ENCODE assay signal across 17 cellular contexts in genomic region chr22:48889209-48889830, GRCh38.
DNase-seq lines count a peak whose midpoint lies in the region; ATAC-seq, FAIRE-seq and TF ChIP-seq lines count a peak whose summit lies in the region.
"Had no signal": no experiment of that assay in that cellular context is flagged by ENCODE, and none has a peak within 500 bp of the region (broad histone marks: within the 10 kb centered on the region; RNA-seq: fewer than 3 reads in every experiment).

No MANE protein-coding gene starts in this region.

- H4K20me1 ChIP-seq in HepG2 (ENCODE audit: insufficient read depth, low read length) = no peaks in the 10 kb centered on the region

- H3K36me3 Mint-ChIP-seq in type B pancreatic cell = no peaks in the 10 kb centered on the region
- H3K36me3 Mint-ChIP-seq: CD4-positive, CD25-positive, alpha-beta regulatory T cell had no signal

- H3K9me3 Mint-ChIP-seq in type B pancreatic cell = no peaks in the 10 kb centered on the region

- H3K27ac Mint-ChIP-seq in type B pancreatic cell = no peak overlapping the region
- H3K27ac Mint-ChIP-seq: CD4-positive, CD25-positive, alpha-beta regulatory T cell had no signal

- TF ChIP-seq EP300 in HepG2 (IDR thresholded peaks at IDR 0.05; ENCODE audit: low read depth in 2 of 2, low read length in 2 of 2) (no peak), HepG2 (CRISPR knock-in tag; IDR thresholded peaks at IDR 0.05; ENCODE audit: borderline replicate concordance) (no peak)

- no peak for FAIRE-seq in HepG2 (lab: Jason Lieb, UNC)
- FAIRE-seq: GM12878 had no signal

- CTCF ChIA-PET in HepG2 (lab: Yijun Ruan, JAX; ENCODE audit: low intra/inter-chr PET ratio, low total read pairs) = no interaction called here

- TF ChIP-seq CTCF in heart right ventricle (IDR thresholded peaks at IDR 0.05) (no peak), HepG2 (CRISPR knock-in tag; IDR thresholded peaks at IDR 0.05) (no peak), type B pancreatic cell (conservative IDR thresholded peaks at IDR 0.05) (no peak), mucosa of descending colon (IDR thresholded peaks at IDR 0.05) (no peak)

- POLR2A ChIA-PET in HepG2 (lab: Yijun Ruan, JAX) = no interaction called here

- no peak overlapping the region for H3K4me3 Mint-ChIP-seq in type B pancreatic cell
- H3K4me3 Mint-ChIP-seq: CD4-positive, CD25-positive, alpha-beta regulatory T cell had no signal

- no peak overlapping the region for H3K4me3 ChIP-seq in heart right ventricle
- H3K4me3 ChIP-seq in HepG2 (replicated peaks in 1 of 3; ENCODE audit: insufficient read depth in 1 of 3, low read depth in 2 of 3, low read length in 3 of 3) = no peak overlapping the region
- no peak overlapping the region for H3K4me3 ChIP-seq in mucosa of descending colon
- H3K4me3 ChIP-seq: GM12878 had no signal

- H2AFZ ChIP-seq in HepG2 (ENCODE audit: low read length) = no peak overlapping the region

- no peak for TF ChIP-seq POLR2A in HepG2 (IDR thresholded peaks at IDR 0.05; ENCODE audit: insufficient read depth in 1 of 2, low read depth in 2 of 2, low read length in 2 of 2)

- H3K4me1 ChIP-seq in heart right ventricle (no peaks in the 10 kb centered on the region), HepG2 (ENCODE audit: insufficient read depth, low read length) (no peaks in the 10 kb centered on the region), mucosa of descending colon (ENCODE audit: low read depth) (no peaks in the 10 kb centered on the region)

- no peak overlapping the region for H3K9ac ChIP-seq in HepG2 (ENCODE audit: insufficient read depth, low read depth, low read length)

- no peaks in the 10 kb centered on the region for H3K79me2 ChIP-seq in HepG2 (ENCODE audit: insufficient read depth, low read length)

- no TSS peak for BruUV-seq in HepG2 (replicated peaks; lab: Mats Ljungman, UMichigan)

- 84 to 89% methylated on average over 14 of the region's 14 CpGs for WGBS in heart right ventricle, 2 donors
- WGBS in HepG2 (ENCODE audit: low lambda C conversion rate) = 58% methylated on average over 14 of the region's 14 CpGs

- no peak for TF ChIP-seq RAD21 in HepG2 (CRISPR knock-in tag; IDR thresholded peaks at IDR 0.05)

- H3K27me3 ChIP-seq in heart right ventricle (peaks cover 0 to 58% (median 10%) of the 10 kb centered on the region in 7 donors), HepG2 (ENCODE audit: control insufficient read depth in 1 of 2, insufficient read depth in 2 of 2, low read length in 2 of 2) (peaks cover 3 to 38% of the 10 kb centered on the region in 2 experiments; a peak in 3 of 5 replicates)

- no peak overlapping the region for H3K4me2 ChIP-seq in HepG2 (ENCODE audit: low read depth, low read length)

- DNase-seq in Right ventricle myocardium inferior (ENCODE audit: missing footprints) (peak; percentile 40), heart right ventricle (no peak), ecto neural progenitor cell (ENCODE audit: low spot score) (peak; percentile 21), HepG2 (ENCODE audit: low spot score) (no peak), type B pancreatic cell (ENCODE audit: extremely low spot score, unreplicated experiment) (peak; percentile 44), mucosa of descending colon (no peak), midbrain (lab: John Stamatoyannopoulos, UW) (no peak)
- DNase-seq: ACHN; CD4-positive, CD25-positive, alpha-beta regulatory T cell; KG1; NCI-H1048; NCI-H1694; NCI-H2107; NCI-H526 treated with DMSO at 0.1 percent for 48 hours had no signal

- in situ Hi-C loops in HepG2 (cut with HindIII; ENCODE audit: extremely low pct_ligation_motif_present, low pct_unique_long_range_greater_than_20kb) = no loop called here

- H3K27ac ChIP-seq in heart right ventricle (no peak overlapping the region), HepG2 (ENCODE audit: extremely low read length, insufficient read depth, low read length) (no peak overlapping the region)
- H3K27ac ChIP-seq: HL-60 had no signal

- ATAC-seq in Right ventricle myocardium inferior (no peak), heart right ventricle (no peak), HepG2 (0 out of 3 replicates have a peak, but pooled peaks have one; percentile 20), mucosa of descending colon (no peak), GM21360 (IDR thresholded peaks at IDR 0.05; ENCODE audit: unreplicated experiment) (no peak)
- ATAC-seq: GM12878 had no signal

- H3K9me3 ChIP-seq in heart right ventricle (peaks cover 0 to 6% (median 0%) of the 10 kb centered on the region in 11 donors), HepG2 (ENCODE audit: low read length) (no peaks in the 10 kb centered on the region), mucosa of descending colon (no peaks in the 10 kb centered on the region)

- H3K36me3 ChIP-seq in heart right ventricle (no peaks in the 10 kb centered on the region), HepG2 (replicated peaks in 1 of 2; ENCODE audit: control insufficient read depth in 1 of 2, insufficient read depth in 2 of 2, low read length in 2 of 2) (no peaks in the 10 kb centered on the region), mucosa of descending colon (ENCODE audit: low read depth) (no peaks in the 10 kb centered on the region)

- H3K4me1 Mint-ChIP-seq in type B pancreatic cell (ENCODE audit: unreplicated experiment) = no peaks in the 10 kb centered on the region
- H3K4me1 Mint-ChIP-seq: CD4-positive, CD25-positive, alpha-beta regulatory T cell had no signal

- H3K27me3 Mint-ChIP-seq in type B pancreatic cell = peaks cover 10% of the 10 kb centered on the region

- intact Hi-C loops in Right ventricle myocardium inferior (cut with DNase I) (no loop called here), heart right ventricle (cut with DNase I) (no loop called here), HepG2 (cut with micrococcal nuclease; ENCODE audit: unreplicated experiment) (no loop called here), mucosa of descending colon (cut with DNase I, micrococcal nuclease) (no loop called here)

TF ChIP-seq in HepG2, 621 proteins besides CTCF, POLR2A, EP300 and RAD21:
- TF ChIP-seq MED1 (CRISPR knock-in tag; IDR thresholded peaks at IDR 0.05) (no peak), ZSCAN29 (CRISPR knock-in tag; conservative IDR thresholded peaks at IDR 0.05) (no peak), ZNF576 (CRISPR knock-in tag; IDR thresholded peaks at IDR 0.05) (no peak), SOX6 (IDR thresholded peaks at IDR 0.05) (no peak), SOX6 (CRISPR knock-in tag; IDR thresholded peaks at IDR 0.05) (no peak), CEBPG (CRISPR knock-in tag; IDR thresholded peaks at IDR 0.05) (no peak), TAF1 (CRISPR knock-in tag; IDR thresholded peaks at IDR 0.05) (no peak), YEATS4 (CRISPR knock-in tag; IDR thresholded peaks at IDR 0.05; ENCODE audit: borderline replicate concordance) (no peak), PBX2 (CRISPR knock-in tag; IDR thresholded peaks at IDR 0.05) (no peak)
- TF ChIP-seq, protein P1, sequence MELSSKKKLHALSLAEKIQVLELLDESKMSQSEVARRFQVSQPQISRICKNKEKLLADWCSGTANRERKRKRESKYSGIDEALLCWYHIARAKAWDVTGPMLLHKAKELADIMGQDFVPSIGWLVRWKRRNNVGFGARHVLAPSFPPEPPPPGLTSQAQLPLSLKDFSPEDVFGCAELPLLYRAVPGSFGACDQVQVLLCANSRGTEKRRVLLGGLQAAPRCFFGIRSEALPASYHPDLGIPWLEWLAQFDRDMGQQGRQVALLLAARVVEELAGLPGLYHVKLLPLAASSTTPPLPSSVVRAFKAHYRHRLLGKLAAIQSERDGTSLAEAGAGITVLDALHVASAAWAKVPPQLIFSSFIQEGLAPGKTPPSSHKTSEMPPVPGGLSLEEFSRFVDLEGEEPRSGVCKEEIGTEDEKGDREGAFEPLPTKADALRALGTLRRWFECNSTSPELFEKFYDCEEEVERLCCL (CRISPR knock-in tag; IDR thresholded peaks at IDR 0.05; ENCODE audit: borderline replicate concordance) = no peak
- TF ChIP-seq, protein P2, sequence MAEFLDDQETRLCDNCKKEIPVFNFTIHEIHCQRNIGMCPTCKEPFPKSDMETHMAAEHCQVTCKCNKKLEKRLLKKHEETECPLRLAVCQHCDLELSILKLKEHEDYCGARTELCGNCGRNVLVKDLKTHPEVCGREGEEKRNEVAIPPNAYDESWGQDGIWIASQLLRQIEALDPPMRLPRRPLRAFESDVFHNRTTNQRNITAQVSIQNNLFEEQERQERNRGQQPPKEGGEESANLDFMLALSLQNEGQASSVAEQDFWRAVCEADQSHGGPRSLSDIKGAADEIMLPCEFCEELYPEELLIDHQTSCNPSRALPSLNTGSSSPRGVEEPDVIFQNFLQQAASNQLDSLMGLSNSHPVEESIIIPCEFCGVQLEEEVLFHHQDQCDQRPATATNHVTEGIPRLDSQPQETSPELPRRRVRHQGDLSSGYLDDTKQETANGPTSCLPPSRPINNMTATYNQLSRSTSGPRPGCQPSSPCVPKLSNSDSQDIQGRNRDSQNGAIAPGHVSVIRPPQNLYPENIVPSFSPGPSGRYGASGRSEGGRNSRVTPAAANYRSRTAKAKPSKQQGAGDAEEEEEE (CRISPR knock-in tag; IDR thresholded peaks at IDR 0.05; ENCODE audit: borderline replicate concordance) = no peak

Comparison
In these comparisons a context has a peak if more than half of its experiments do, and no peak if none do; other contexts are left out.
1. DNase-seq: peak in Right ventricle myocardium inferior (single experiment), ecto neural progenitor cell (single experiment) and type B pancreatic cell (single experiment); none in heart right ventricle (0 of 2), HepG2 (single experiment), mucosa of descending colon (0 of 3) and midbrain (single experiment).